24 cellular contexts compared by ENCODE assay signal in genomic region chr15:87620393-87620792, GRCh38.
"Had no signal": no experiment of that assay in that cellular context is flagged by ENCODE, and none has a peak within 500 bp of the region (broad histone marks: within the 10 kb centered on the region; RNA-seq: fewer than 3 reads in every experiment).

No MANE protein-coding gene starts in this region.

- H2AFZ ChIP-seq: neural progenitor cell had no signal

- H3K4me3 ChIP-seq: esophagus muscularis mucosa, gastroesophageal sphincter, left ventricle myocardium inferior, lower lobe of right lung, neural progenitor cell, pancreas, smooth muscle cell, suprapubic skin, thyroid gland, uterus had no signal

- H3K9ac ChIP-seq: neural progenitor cell had no signal

- H3K9me3 ChIP-seq: esophagus muscularis mucosa, gastroesophageal sphincter, lower lobe of right lung, pancreas, suprapubic skin, thyroid gland had no signal

- H3K27ac ChIP-seq: epithelial cell of prostate, gastroesophageal sphincter, lower lobe of right lung, neural progenitor cell, pancreas, thyroid gland had no signal

- DNase-seq: effector memory CD4-positive, alpha-beta T cell; glutamatergic neuron; left cardiac atrium; left ventricle myocardium inferior; lower lobe of right lung; mesenchymal stem cell; midbrain; nucleus accumbens; pancreas; right cardiac atrium; stimulated activated CD4-positive, alpha-beta T cell treated with anti-CD3 and anti-CD28 coated beads, Interleukin-2, amount 100 ng/mL, for 48 hours; stimulated activated naive CD8-positive, alpha-beta T cell treated with anti-CD3 and anti-CD28 coated beads, Interleukin-15, Interleukin-2, amounts not matched to agents 100 U/mL and 50 U/mL, for 24 hours; thyroid gland; uterus had no signal

- H3K36me3 Mint-ChIP-seq: natural killer cell treated with Interleukin-12 subunit alpha and Interleukin-12 subunit beta and Interleukin-15 and Interleukin-18, amount 100 ng/mL, for 72 hours; neural progenitor cell; type B pancreatic cell had no signal

- H3K36me3 ChIP-seq: esophagus muscularis mucosa, gastroesophageal sphincter, left ventricle myocardium inferior, lower lobe of right lung, neural progenitor cell, pancreas, suprapubic skin, thyroid gland, uterus had no signal

- H3K4me1 ChIP-seq: lower lobe of right lung, neural progenitor cell, pancreas, uterus had no signal

- ATAC-seq: gastroesophageal sphincter; left cardiac atrium; lower lobe of right lung; natural killer cell treated with Interleukin-12 subunit alpha and Interleukin-12 subunit beta and Interleukin-15 and Interleukin-18, amount 100 ng/mL, for 72 hours; pancreas; right cardiac atrium; stimulated activated naive CD8-positive, alpha-beta T cell treated with anti-CD3 and anti-CD28 coated beads, Interleukin-15, Interleukin-2, amounts not matched to agents 100 U/mL and 50 U/mL, for 24 hours had no signal

- H3K27ac Mint-ChIP-seq: natural killer cell treated with Interleukin-12 subunit alpha and Interleukin-12 subunit beta and Interleukin-15 and Interleukin-18, amount 100 ng/mL, for 72 hours; neural progenitor cell; progenitor cell of endocrine pancreas; type B pancreatic cell had no signal

- H3K4me3 Mint-ChIP-seq: natural killer cell treated with Interleukin-12 subunit alpha and Interleukin-12 subunit beta and Interleukin-15 and Interleukin-18, amount 100 ng/mL, for 72 hours; neural progenitor cell; type B pancreatic cell had no signal

- H3K27me3 ChIP-seq: esophagus muscularis mucosa, gastroesophageal sphincter, neural progenitor cell, suprapubic skin, thyroid gland, uterus had no signal

- H3K27me3 Mint-ChIP-seq: progenitor cell of endocrine pancreas had no signal

- H3K4me2 ChIP-seq: neural progenitor cell, smooth muscle cell had no signal

- FAIRE-seq: keratinocyte, pancreas had no signal
